Comparison of ENCODE assay signal across 8 cellular contexts in genomic region chr2:236568068-236568921, GRCh38. TPM values are rescaled to one million over a fixed set of nuclear protein-coding genes. Genes with fewer than 3 reads are reported as not detected.
DNase-seq lines count a peak whose midpoint lies in the region; ATAC-seq and TF ChIP-seq lines count a peak whose summit lies in the region.

No MANE protein-coding gene starts in this region.

- CTCF ChIA-PET in BJ (lab: Yijun Ruan, JAX) = interaction anchor here (0.5 to 6.0 kb wide), 8 partner anchors 10 to 459 kb away, joined by 3 to 50 read pairs (median 4); no protein-coding TSS in a partner anchor

- TF ChIP-seq CTCF in BJ (IDR thresholded peaks at IDR 0.05; ENCODE audit: insufficient read depth, low read depth, low read length) (no peak), astrocyte of the spinal cord (IDR thresholded peaks at IDR 0.05; ENCODE audit: low read depth, low read length) (no peak)

- ATAC-seq in GM19351 (IDR thresholded peaks at IDR 0.05; ENCODE audit: unreplicated experiment) = peak; percentile 36

- in situ Hi-C loops in astrocyte of the spinal cord (cut with HindIII; ENCODE audit: low sequenced_read_pairs) = no loop called here

- H3K36me3 ChIP-seq in BJ (ENCODE audit: control insufficient read depth, insufficient read depth, low read length) = no peaks in the 10 kb centered on the region

- H3K27me3 ChIP-seq in BJ (ENCODE audit: control insufficient read depth, insufficient read depth, low read length) = peaks cover 21% of the 10 kb centered on the region

- peak overlapping the region; percentile 10 for H3K4me3 ChIP-seq in BJ (ENCODE audit: low read depth, low read length)
- H3K4me3 ChIP-seq in astrocyte of the spinal cord (ENCODE audit: low read depth, low read length) = peak overlapping the region; percentile 21

- POLR2A ChIA-PET in BJ (lab: Charles Lee) = interaction anchor here (0.6 kb wide), 1 partner anchor 246 kb away, joined by 3 read pairs; no protein-coding TSS in a partner anchor

- DNase-seq in BJ (ENCODE audit: low read depth) (no peak), NCI-H2227 treated with DMSO at 0.1 percent for 48 hours (lab: John Stamatoyannopoulos, UW) (peak; percentile 63), astrocyte of the spinal cord (ENCODE audit: low read depth, low spot score) (peak; percentile 25), islet precursor cell (peak; percentile 86), iPS-NIHi7 (ENCODE audit: extremely low spot score) (no peak), HT-29 (ENCODE audit: low spot score) (no peak)
- peak; percentile 43 to 51 for DNase-seq in stimulated activated CD4-positive, alpha-beta T cell treated with anti-CD3 and anti-CD28 coated beads, Interleukin-2, amount 100 ng/mL, for 24 hours

RNA-seq across cellular contexts. Expression of gene ACKR3, which starts 1.3 kb away (rescaled TPM):
- 4.6 and 6.6 TPM in 2 replicates for polyA plus RNA-seq in BJ (2011; rRNA removed)
- polyA minus RNA-seq in BJ (2011; rRNA and poly(A)+ RNA removed) = 3.6 and 6.5 TPM in 2 replicates
- total RNA-seq in HT-29 (2014; rRNA removed; shearing (Covaris generic)) = not detected in 2 replicates

Comparison
In these comparisons a context has a peak if more than half of its experiments do, and no peak if none do; other contexts are left out.
1. DNase-seq: peak in NCI-H2227 treated with DMSO at 0.1 percent for 48 hours (single experiment), astrocyte of the spinal cord (single experiment), islet precursor cell (single experiment) and stimulated activated CD4-positive, alpha-beta T cell treated with anti-CD3 and anti-CD28 coated beads, Interleukin-2, amount 100 ng/mL, for 24 hours (2 of 2); none in BJ (single experiment), iPS-NIHi7 (single experiment) and HT-29 (single experiment).